20 cellular contexts compared by ENCODE assay signal in genomic region chr9:130414910-130415746, GRCh38. TPM values are rescaled to one million over a fixed set of nuclear protein-coding genes. Genes with fewer than 3 reads are reported as not detected.
DNase-seq lines count a peak whose midpoint lies in the region; ATAC-seq, FAIRE-seq and TF ChIP-seq lines count a peak whose summit lies in the region.
"Had no signal": no experiment of that assay in that cellular context is flagged by ENCODE, and none has a peak within 500 bp of the region (broad histone marks: within the 10 kb centered on the region; RNA-seq: fewer than 3 reads in every experiment).

No MANE protein-coding gene starts in this region.

- FAIRE-seq in D721Med (lab: Jason Lieb, UNC): no peak
- FAIRE-seq: A204.1, G401.6, GM19239 had no signal

- H3K27ac ChIP-seq in SK-N-SH (ENCODE audit: low read depth in 2 of 2, low read length in 1 of 2) (no peak overlapping the region), mesenchymal stem cell (ENCODE audit: low read length, poor library complexity, severe bottlenecking) (no peak overlapping the region)
- H3K27ac ChIP-seq: GM23248 had no signal

- CTCF ChIA-PET in SK-N-SH (lab: Yijun Ruan, JAX): no interaction called here

- H3K79me1 ChIP-seq in mesenchymal stem cell (replicated peaks; ENCODE audit: low read length, poor library complexity, severe bottlenecking): no peaks in the 10 kb centered on the region

- H2BK120ac ChIP-seq in mesenchymal stem cell (ENCODE audit: low read depth, low read length): no peak overlapping the region

- POLR2A ChIA-PET in SK-N-SH (lab: Yijun Ruan, JAX): no interaction called here

- H3K4ac ChIP-seq in mesenchymal stem cell (ENCODE audit: low read depth in 1 of 2, low read length in 2 of 2): no peak overlapping the region

- peak in 1 of 2 experiments; percentile 57; a peak in 2 of 4 replicates for TF ChIP-seq EP300 in SK-N-SH (IDR thresholded peaks at IDR 0.05; ENCODE audit: borderline replicate concordance in 1 of 2, low read depth in 1 of 2, low read length in 1 of 2)

- no peaks in the 10 kb centered on the region for H3K79me2 ChIP-seq in SK-N-SH (ENCODE audit: insufficient read depth)

- peak overlapping the region; percentile 11 for H4K91ac ChIP-seq in mesenchymal stem cell (ENCODE audit: low read length)

- 60% methylated on average over 11 of the region's 11 CpGs for WGBS in SK-N-SH (ENCODE audit: low lambda C conversion rate)
- 83% methylated on average over 11 of the region's 11 CpGs for WGBS in mesenchymal stem cell

- no peaks in the 10 kb centered on the region for H3K9me2 ChIP-seq in SK-N-SH

- H3K4me3 ChIP-seq in SK-N-SH (ENCODE audit: low read depth in 2 of 2, low read length in 1 of 2) (no peak overlapping the region), mesenchymal stem cell (ENCODE audit: insufficient read depth in 1 of 2, low read depth in 1 of 2, low read length in 2 of 2) (no peak overlapping the region)
- H3K4me3 ChIP-seq: GM23248 had no signal

- no peak overlapping the region for H3K14ac ChIP-seq in mesenchymal stem cell (ENCODE audit: low read length in 2 of 2)

- DNase-seq in stimulated activated CD4-positive, alpha-beta T cell treated with anti-CD3 and anti-CD28 coated beads, Interleukin-15, amount 100 ng/mL, for 24 hours: peak; percentile 25
- no peak for DNase-seq in stimulated activated CD4-positive, alpha-beta T cell treated with anti-CD3 and anti-CD28 coated beads, Interleukin-4, amount 100 ng/mL, for 1 hour
- DNase-seq in SK-N-SH (no peak), mesenchymal stem cell (no peak), GM03348 (ENCODE audit: low spot score) (no peak), D721Med (ENCODE audit: insufficient read length, low spot score) (no peak), HUDEP-2 (lab: John Stamatoyannopoulos, UW; ENCODE audit: unreplicated experiment in 76 of 76) (no peak)
- DNase-seq: Caco-2, DMS79 treated with DMSO at 0.1 percent for 48 hours, GM23248, Karpas-422, MM.1S, NCI-H187 treated with DMSO at 0.1 percent for 48 hours, NCI-H526, OCI-M1 had no signal

- no peaks in the 10 kb centered on the region for H4K20me1 ChIP-seq in SK-N-SH (ENCODE audit: insufficient read depth)

- H3K9me3 ChIP-seq in SK-N-SH: no peaks in the 10 kb centered on the region
- H3K9me3 ChIP-seq in mesenchymal stem cell (ENCODE audit: control insufficient read depth, low read length): no peaks in the 10 kb centered on the region
- H3K9me3 ChIP-seq: Caco-2 had no signal

- H4K8ac ChIP-seq in mesenchymal stem cell (ENCODE audit: low read length): no peak overlapping the region

- no peak overlapping the region for H2AFZ ChIP-seq in SK-N-SH (ENCODE audit: low read depth)
- no peak overlapping the region for H2AFZ ChIP-seq in mesenchymal stem cell (ENCODE audit: low read depth, low read length)
- H2AFZ ChIP-seq: GM23248 had no signal

- H3F3A ChIP-seq in SK-N-SH (replicated peaks; ENCODE audit: insufficient read depth): no peaks in the 10 kb centered on the region

- no peak overlapping the region for H2BK15ac ChIP-seq in mesenchymal stem cell (ENCODE audit: low read depth, poor library complexity, severe bottlenecking)

- no peak overlapping the region for H3K23ac ChIP-seq in mesenchymal stem cell (ENCODE audit: low read length in 2 of 2)

- ATAC-seq in HG03175 (IDR thresholded peaks at IDR 0.05; ENCODE audit: unreplicated experiment): no peak

- no peak overlapping the region for H2AK5ac ChIP-seq in mesenchymal stem cell (ENCODE audit: low read length, severe bottlenecking)

- H3K9ac ChIP-seq in SK-N-SH (no peak overlapping the region), mesenchymal stem cell (ENCODE audit: low read length) (no peak overlapping the region)
- H3K9ac ChIP-seq: GM23248 had no signal

- TF ChIP-seq RAD21 in SK-N-SH (IDR thresholded peaks at IDR 0.05; ENCODE audit: low read length): no peak

- no peak overlapping the region for H3K4me2 ChIP-seq in SK-N-SH
- no peak overlapping the region for H3K4me2 ChIP-seq in mesenchymal stem cell (ENCODE audit: low read length, poor library complexity, severe bottlenecking)

- TF ChIP-seq CTCF in SK-N-SH (IDR thresholded peaks at IDR 0.05) (no peak), D721Med (IDR thresholded peaks at IDR 0.05; ENCODE audit: insufficient read depth, missing control alignments) (no peak)

- no peak overlapping the region for H3K18ac ChIP-seq in mesenchymal stem cell (ENCODE audit: low read depth in 1 of 2, low read length in 2 of 2)

- peaks cover 0 to 13% of the 10 kb centered on the region in 2 experiments; a peak in 1 of 4 replicates for H3K4me1 ChIP-seq in SK-N-SH (ENCODE audit: control insufficient read depth in 1 of 2, insufficient read depth in 2 of 2, low read depth in 1 of 2, low read length in 1 of 2)
- H3K4me1 ChIP-seq in mesenchymal stem cell (ENCODE audit: control insufficient read depth, insufficient read depth, low read depth, low read length): no peaks in the 10 kb centered on the region

- H3K27me3 ChIP-seq in SK-N-SH (ENCODE audit: insufficient read depth) (0 out of 2 replicates have a peak, but pooled peaks cover 4% of the 10 kb centered on the region), mesenchymal stem cell (ENCODE audit: control insufficient read depth in 1 of 2, insufficient read depth in 1 of 2, low read length in 2 of 2) (peaks cover 0 to 41% of the 10 kb centered on the region in 2 experiments)

- H2BK12ac ChIP-seq in mesenchymal stem cell (ENCODE audit: low read length in 2 of 2): no peak overlapping the region

- H3K36me3 ChIP-seq in SK-N-SH (replicated peaks in 1 of 2; ENCODE audit: control insufficient read depth in 1 of 2, insufficient read depth in 2 of 2, low read length in 1 of 2) (no peaks in the 10 kb centered on the region), mesenchymal stem cell (ENCODE audit: control insufficient read depth in 1 of 2, insufficient read depth in 2 of 2, low read depth in 1 of 2, low read length in 2 of 2) (no peaks in the 10 kb centered on the region)

- no peak overlapping the region for H2BK5ac ChIP-seq in mesenchymal stem cell (ENCODE audit: low read depth, low read length, poor library complexity, severe bottlenecking)

TF ChIP-seq in SK-N-SH, 30 proteins besides CTCF, POLR2A, EP300 and RAD21:
- TF ChIP-seq SIN3A (IDR thresholded peaks at IDR 0.05; ENCODE audit: borderline replicate concordance, low read depth, low read length): no peak
- peak; percentile 47; the same call in 1 of the 2 replicates for TF ChIP-seq RCOR1 (IDR thresholded peaks at IDR 0.05; ENCODE audit: low read length)
- TF ChIP-seq PBX3 (IDR thresholded peaks at IDR 0.05): 0 out of 2 replicates have a peak, but pooled peaks have one; percentile 8
- no peak for TF ChIP-seq FOXJ3 (CRISPR knock-in tag; IDR thresholded peaks at IDR 0.05)
- TF ChIP-seq NRF1 (IDR thresholded peaks at IDR 0.05; ENCODE audit: low read depth, low read length): no peak
- no peak for TF ChIP-seq NFIC (IDR thresholded peaks at IDR 0.05; ENCODE audit: borderline replicate concordance)
- peak; percentile 67 for TF ChIP-seq TCF12 (IDR thresholded peaks at IDR 0.05)
- TF ChIP-seq ELF1 (IDR thresholded peaks at IDR 0.05): no peak
- TF ChIP-seq EZH2phosphoT487 (IDR thresholded peaks at IDR 0.05; ENCODE audit: borderline replicate concordance, low read depth): no peak
- no peak for TF ChIP-seq USF1 (IDR thresholded peaks at IDR 0.05; ENCODE audit: borderline replicate concordance, low read depth)

RNA-seq across cellular contexts. Expression of gene ASS1, which starts 29.6 kb away (rescaled TPM):
- 0.49 and 0.59 TPM in 2 replicates for polyA plus RNA-seq in SK-N-SH (2012; rRNA removed)
- 0.34 and 0.84 TPM in 2 replicates for polyA plus RNA-seq in SK-N-SH (2012; cell fraction: cytosol; rRNA removed)
- 0.29 TPM in 2 replicates for polyA plus RNA-seq in SK-N-SH (2012; cell fraction: nucleus; rRNA removed)
- polyA plus RNA-seq in mesenchymal stem cell (2013, experiment 1 of 2): 27.8 TPM
- polyA plus RNA-seq in mesenchymal stem cell (2013, experiment 2 of 2): 28.1 TPM
- polyA plus RNA-seq: CD14-positive monocyte had no signal
